8 cellular contexts compared by ENCODE assay signal in the genomic region with DNA sequence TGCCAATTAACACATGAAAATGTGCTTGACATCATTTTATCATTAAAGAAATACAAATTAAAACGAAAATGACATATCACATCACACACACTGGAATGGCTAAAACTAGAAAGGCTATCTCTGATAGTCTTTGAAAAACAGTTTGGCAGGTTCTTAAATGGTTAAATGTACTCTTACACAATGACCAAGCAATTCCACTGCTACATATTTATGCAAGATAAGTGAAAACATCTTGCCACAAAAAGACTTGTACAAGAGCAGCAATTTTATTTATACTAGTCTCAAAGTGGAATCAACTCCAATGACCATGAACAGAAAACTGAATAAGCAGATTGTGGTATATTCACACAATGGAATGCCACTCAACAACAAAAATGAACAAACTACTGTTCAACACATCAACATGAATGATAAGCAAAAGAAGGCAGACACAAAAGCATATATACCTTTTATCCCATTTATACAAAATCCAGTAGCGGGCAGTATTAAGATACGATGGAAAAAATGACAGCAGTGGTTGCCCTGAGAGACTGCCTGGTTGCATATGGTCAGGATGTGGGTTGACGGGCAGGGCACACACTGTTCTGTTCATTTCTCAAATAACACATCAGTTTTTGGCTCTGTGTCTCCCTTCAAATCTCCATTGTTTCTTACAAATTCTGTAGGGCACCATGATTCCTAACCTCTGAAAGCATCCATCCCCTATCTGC. TPM values are rescaled to one million over a fixed set of nuclear protein-coding genes. Genes with fewer than 3 reads are reported as not detected.
DNase-seq lines count a peak whose midpoint lies in the region; ATAC-seq and TF ChIP-seq lines count a peak whose summit lies in the region.

No MANE protein-coding gene starts in this region.

- ATAC-seq in HG02571 (IDR thresholded peaks at IDR 0.05; ENCODE audit: unreplicated experiment), result peak; percentile 59

- H3K4me1 ChIP-seq in thymus (ENCODE audit: control insufficient read depth, insufficient read depth, low read length), result peaks cover 3% of the 10 kb centered on the region
- H3K4me1 ChIP-seq in Karpas-422 (ENCODE audit: low read length), result peaks cover 9% of the 10 kb centered on the region
- no peaks in the 10 kb centered on the region for H3K4me1 ChIP-seq in H9 (ENCODE audit: insufficient read depth, low read length)

- H3K36me3 Mint-ChIP-seq in activated CD4-positive, alpha-beta T cell treated with anti-CD3 and anti-CD28 coated beads, Interleukin-2, amount 10 ng/mL, durations not matched to agents 7 days and 5 days (ENCODE audit: low read depth), result peaks cover 86% of the 10 kb centered on the region
- peaks cover 0 to 1% (median 0%) of the 10 kb centered on the region in 3 experiments; a peak in 1 of 7 replicates for H3K36me3 Mint-ChIP-seq in H9 (ENCODE audit: insufficient read depth in 1 of 3, low read depth in 3 of 3)

- H3K4me2 ChIP-seq in Karpas-422 (ENCODE audit: low read depth, low read length, poor library complexity, severe bottlenecking) (no peak overlapping the region), H9 (ENCODE audit: insufficient read depth, insufficient read length, low read length) (no peak overlapping the region)

- no peak overlapping the region for H3K23ac ChIP-seq in H9 (ENCODE audit: insufficient read length, low read depth, low read length)

- no peak overlapping the region for H2BK5ac ChIP-seq in H9 (ENCODE audit: insufficient read length, low read length)

- H3K27ac ChIP-seq in thymus (ENCODE audit: low read depth) (peak overlapping the region; percentile 79), Karpas-422 (ENCODE audit: low read length) (no peak overlapping the region), H9 (ENCODE audit: insufficient read length, low read depth, low read length) (no peak overlapping the region)

- H2BK15ac ChIP-seq in H9 (ENCODE audit: low read depth, low read length), result no peak overlapping the region

- no peaks in the 10 kb centered on the region for H3K79me1 ChIP-seq in H9 (ENCODE audit: insufficient read depth, low read depth, low read length, poor library complexity, severe bottlenecking)

- H4K8ac ChIP-seq in H9 (replicated peaks; ENCODE audit: insufficient read length, low read depth, low read length), result no peak overlapping the region

- no peak overlapping the region for H2BK12ac ChIP-seq in H9 (ENCODE audit: insufficient read length, low read depth, low read length)

- no peak overlapping the region for H3K56ac ChIP-seq in H9 (ENCODE audit: insufficient read length, low read depth, low read length)

- no peak overlapping the region for H2AFZ ChIP-seq in Karpas-422 (ENCODE audit: low read length)
- no peak overlapping the region for H2AFZ ChIP-seq in H9 (ENCODE audit: low read length)

- POLR2A ChIA-PET in activated CD4-positive, alpha-beta T cell treated with anti-CD3 and anti-CD28 coated beads, Interleukin-2, amount 10 ng/mL, durations not matched to agents 7 days and 5 days (lab: Charles Lee), result no interaction called here

- no peak overlapping the region for H2AK5ac ChIP-seq in H9 (ENCODE audit: insufficient read length, low read length)

- no peak overlapping the region for H3K4ac ChIP-seq in H9 (ENCODE audit: low read depth, low read length)

- WGBS in thymus, result 46% methylated on average over 4 of the region's 4 CpGs
- no CpG with 5 or more reads among the region's 4 CpGs for WGBS in H9 (ENCODE audit: extremely low coverage, insufficient read length, low lambda C conversion rate)

- H3K27me3 ChIP-seq in thymus (ENCODE audit: control insufficient read depth, insufficient read depth) (no peaks in the 10 kb centered on the region), Karpas-422 (ENCODE audit: low read length) (no peaks in the 10 kb centered on the region), H9 (ENCODE audit: insufficient read depth, low read length) (no peaks in the 10 kb centered on the region)

- peaks cover under 1% of the 10 kb centered on the region for H3K9me3 ChIP-seq in thymus (ENCODE audit: control insufficient read depth)
- H3K9me3 ChIP-seq in Karpas-422 (ENCODE audit: low read length), result no peaks in the 10 kb centered on the region
- no peaks in the 10 kb centered on the region for H3K9me3 ChIP-seq in H9 (ENCODE audit: control insufficient read depth, low read depth, low read length)

- H3K23me2 ChIP-seq in H9 (ENCODE audit: insufficient read length, low read depth, low read length, poor library complexity, severe bottlenecking), result no peaks in the 10 kb centered on the region

- peaks cover 80% of the 10 kb centered on the region for H3K79me2 ChIP-seq in Karpas-422 (ENCODE audit: low read length)
- H3K79me2 ChIP-seq in H9 (ENCODE audit: insufficient read depth, low read length), result no peaks in the 10 kb centered on the region

- H3K9me2 ChIP-seq in Karpas-422 (replicated peaks; ENCODE audit: insufficient read depth, low read length), result no peaks in the 10 kb centered on the region

- no peak overlapping the region for H4K5ac ChIP-seq in H9 (ENCODE audit: insufficient read length, low read depth, low read length)

- no peak overlapping the region for H2BK120ac ChIP-seq in H9 (ENCODE audit: low read depth, low read length, poor library complexity, severe bottlenecking)

- H3K4me3 ChIP-seq in fibroblast of the aortic adventitia (ENCODE audit: low read depth, low read length) (no peak overlapping the region), thymus (ENCODE audit: low read length) (no peak overlapping the region), Karpas-422 (ENCODE audit: low read length) (no peak overlapping the region)

- no peak overlapping the region for H4K91ac ChIP-seq in H9 (ENCODE audit: insufficient read length, low read depth, low read length)

- H3K4me1 Mint-ChIP-seq in activated CD4-positive, alpha-beta T cell treated with anti-CD3 and anti-CD28 coated beads, Interleukin-2, amount 10 ng/mL, durations not matched to agents 7 days and 5 days, result peaks cover 65% of the 10 kb centered on the region
- peaks cover 0 to 3% of the 10 kb centered on the region in 2 experiments; a peak in 2 of 4 replicates for H3K4me1 Mint-ChIP-seq in H9

- H3K18ac ChIP-seq in H9 (ENCODE audit: insufficient read length, low read depth, low read length), result no peak overlapping the region

- H4K20me1 ChIP-seq in Karpas-422 (ENCODE audit: insufficient read depth, low read depth, low read length), result no peaks in the 10 kb centered on the region
- no peaks in the 10 kb centered on the region for H4K20me1 ChIP-seq in H9 (ENCODE audit: control insufficient read depth, insufficient read depth, insufficient read length)

- no peak overlapping the region for H3K14ac ChIP-seq in H9 (ENCODE audit: insufficient read depth, low read length)

- H3K4me3 Mint-ChIP-seq in activated CD4-positive, alpha-beta T cell treated with anti-CD3 and anti-CD28 coated beads, Interleukin-2, amount 10 ng/mL, durations not matched to agents 7 days and 5 days, result peak overlapping the region; percentile 47
- no peak overlapping the region for H3K4me3 Mint-ChIP-seq in H9

- H3K27me3 Mint-ChIP-seq in activated CD4-positive, alpha-beta T cell treated with anti-CD3 and anti-CD28 coated beads, Interleukin-2, amount 10 ng/mL, durations not matched to agents 7 days and 5 days, result no peaks in the 10 kb centered on the region
- no peaks in the 10 kb centered on the region for H3K27me3 Mint-ChIP-seq in H9 (ENCODE audit: low read depth)

- no peak for TF ChIP-seq CTCF in fibroblast of the aortic adventitia (IDR thresholded peaks at IDR 0.05; ENCODE audit: insufficient read depth, low read length)
- TF ChIP-seq CTCF in H9 (conservative IDR thresholded peaks at IDR 0.05), result no peak

- H2BK20ac ChIP-seq in H9 (ENCODE audit: low read depth, low read length, poor library complexity, severe bottlenecking), result no peak overlapping the region

- no peak overlapping the region for H3T11ph ChIP-seq in H9 (ENCODE audit: low read length)

- H3K9me3 Mint-ChIP-seq in activated CD4-positive, alpha-beta T cell treated with anti-CD3 and anti-CD28 coated beads, Interleukin-2, amount 10 ng/mL, durations not matched to agents 7 days and 5 days, result peaks cover 7% of the 10 kb centered on the region
- peaks cover 2 to 4% of the 10 kb centered on the region in 2 experiments for H3K9me3 Mint-ChIP-seq in H9

- peak overlapping the region; percentile 85 for H3K27ac Mint-ChIP-seq in activated CD4-positive, alpha-beta T cell treated with anti-CD3 and anti-CD28 coated beads, Interleukin-2, amount 10 ng/mL, durations not matched to agents 7 days and 5 days
- no peak overlapping the region for H3K27ac Mint-ChIP-seq in H9

- CTCF ChIA-PET in activated CD4-positive, alpha-beta T cell treated with anti-CD3 and anti-CD28 coated beads, Interleukin-2, amount 10 ng/mL, durations not matched to agents 7 days and 5 days (lab: Charles Lee), result no interaction called here

- H3K36me3 ChIP-seq in thymus (ENCODE audit: control insufficient read depth, insufficient read depth), result peaks cover 16% of the 10 kb centered on the region
- H3K36me3 ChIP-seq in Karpas-422 (ENCODE audit: insufficient read depth, low read length), result peaks cover 71% of the 10 kb centered on the region

- DNase-seq in GM03348 (ENCODE audit: low spot score), result peak; percentile 23
- peak; percentile 62 for DNase-seq in activated CD4-positive, alpha-beta T cell treated with anti-CD3 and anti-CD28 coated beads, Interleukin-2, amount 10 ng/mL, durations not matched to agents 7 days and 5 days
- DNase-seq in fibroblast of the aortic adventitia (ENCODE audit: low read depth), result peak; percentile 79
- DNase-seq in cerebellar nuclear complex (lab: John Stamatoyannopoulos, UW), result no peak
- DNase-seq in Karpas-422, result no peak
- no peak for DNase-seq in H9

- H3K9ac ChIP-seq in Karpas-422 (ENCODE audit: low read length) (no peak overlapping the region), H9 (ENCODE audit: extremely low read depth, insufficient read length, low read length) (no peak overlapping the region)

RNA-seq across cellular contexts. Expression of a gene that starts 25.3 kb away (rescaled TPM):
- 100 to 1,000 TPM; 364 to 392 TPM for total RNA-seq in activated CD4-positive, alpha-beta T cell treated with anti-CD3 and anti-CD28 coated beads, Interleukin-2, amount 10 ng/mL, durations not matched to agents 7 days and 5 days
- total RNA-seq in fibroblast of the aortic adventitia (ENCODE audit: low replicate concordance) (151 and 169 TPM in 2 replicates), H9 (2021) (0.28 and 0.86 TPM in 2 replicates)
- 97.7 TPM for polyA plus RNA-seq in thymus
- 148 and 173 TPM in 2 replicates for total RNA-seq in Karpas-422 (2014; rRNA removed; shearing (Covaris generic); ENCODE audit: low replicate concordance)

Comparison
In these comparisons a context has a peak if more than half of its experiments do, and no peak if none do; other contexts are left out.
1. DNase-seq: peak in GM03348 (single experiment), activated CD4-positive, alpha-beta T cell treated with anti-CD3 and anti-CD28 coated beads, Interleukin-2, amount 10 ng/mL, durations not matched to agents 7 days and 5 days (single experiment) and fibroblast of the aortic adventitia (single experiment); none in cerebellar nuclear complex (0 of 2), Karpas-422 (single experiment) and H9 (single experiment).
2. RNA of a gene that starts 25.3 kb away (total RNA-seq): 364 to 392 TPM in activated CD4-positive, alpha-beta T cell treated with anti-CD3 and anti-CD28 coated beads, Interleukin-2, amount 10 ng/mL, durations not matched to agents 7 days and 5 days, 151 to 169 TPM in fibroblast of the aortic adventitia and 148 to 173 TPM in Karpas-422; 0.28 to 0.86 TPM in H9; every median in the first group is over 10 times any median in the second.